Comparison of ENCODE assay signal across 2 cellular contexts in the genomic region with DNA sequence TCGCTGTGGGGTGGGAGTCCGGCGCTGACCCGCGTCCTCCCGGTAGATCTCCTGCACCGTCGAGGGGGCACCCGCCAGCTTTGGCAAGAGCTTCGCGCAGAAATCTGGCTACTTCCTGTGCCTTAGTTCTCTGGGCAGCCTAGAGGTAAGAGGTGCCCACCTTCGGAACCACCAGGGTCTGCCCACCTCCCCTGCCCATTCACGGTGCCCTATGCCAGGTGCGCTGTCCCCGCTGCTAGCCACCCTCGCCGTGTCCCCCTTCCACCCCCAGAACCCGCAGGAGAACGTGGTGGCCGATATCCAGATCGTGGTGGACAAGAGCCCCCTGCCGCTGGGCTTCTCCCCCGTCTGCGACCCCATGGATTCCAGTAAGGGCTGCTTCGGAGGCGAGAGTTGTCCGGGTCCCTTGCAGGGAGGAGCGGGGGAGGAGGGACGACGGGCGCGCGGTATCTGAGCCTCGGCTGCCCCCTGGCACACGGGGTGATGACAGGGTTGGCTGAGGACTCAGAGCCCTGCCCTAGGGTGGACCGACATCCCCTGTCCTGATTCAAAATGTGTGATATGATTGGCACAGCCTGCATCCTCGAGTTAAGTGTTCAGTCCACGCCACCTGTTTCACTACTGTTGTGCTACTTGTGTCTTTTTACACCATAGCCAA.
TF ChIP-seq lines count a peak whose summit lies in the region.

No MANE protein-coding gene starts in this region.

TF ChIP-seq in PFSK-1, 5 proteins besides CTCF, POLR2A, EP300 and RAD21:
- TF ChIP-seq FOXP2 (optimal IDR thresholded peaks at IDR 0.05; ENCODE audit: borderline replicate concordance, extremely low read depth, extremely low read length, insufficient read depth) (peak; percentile 44), TAF1 (IDR thresholded peaks at IDR 0.05; ENCODE audit: borderline replicate concordance, insufficient read depth, low read length) (no peak), SIN3A (IDR thresholded peaks at IDR 0.05; ENCODE audit: borderline replicate concordance, insufficient read depth, low read length) (no peak), POLR2AphosphoS5 (IDR thresholded peaks at IDR 0.05; ENCODE audit: low read depth, low read length) (no peak)
- TF ChIP-seq, protein P1, sequence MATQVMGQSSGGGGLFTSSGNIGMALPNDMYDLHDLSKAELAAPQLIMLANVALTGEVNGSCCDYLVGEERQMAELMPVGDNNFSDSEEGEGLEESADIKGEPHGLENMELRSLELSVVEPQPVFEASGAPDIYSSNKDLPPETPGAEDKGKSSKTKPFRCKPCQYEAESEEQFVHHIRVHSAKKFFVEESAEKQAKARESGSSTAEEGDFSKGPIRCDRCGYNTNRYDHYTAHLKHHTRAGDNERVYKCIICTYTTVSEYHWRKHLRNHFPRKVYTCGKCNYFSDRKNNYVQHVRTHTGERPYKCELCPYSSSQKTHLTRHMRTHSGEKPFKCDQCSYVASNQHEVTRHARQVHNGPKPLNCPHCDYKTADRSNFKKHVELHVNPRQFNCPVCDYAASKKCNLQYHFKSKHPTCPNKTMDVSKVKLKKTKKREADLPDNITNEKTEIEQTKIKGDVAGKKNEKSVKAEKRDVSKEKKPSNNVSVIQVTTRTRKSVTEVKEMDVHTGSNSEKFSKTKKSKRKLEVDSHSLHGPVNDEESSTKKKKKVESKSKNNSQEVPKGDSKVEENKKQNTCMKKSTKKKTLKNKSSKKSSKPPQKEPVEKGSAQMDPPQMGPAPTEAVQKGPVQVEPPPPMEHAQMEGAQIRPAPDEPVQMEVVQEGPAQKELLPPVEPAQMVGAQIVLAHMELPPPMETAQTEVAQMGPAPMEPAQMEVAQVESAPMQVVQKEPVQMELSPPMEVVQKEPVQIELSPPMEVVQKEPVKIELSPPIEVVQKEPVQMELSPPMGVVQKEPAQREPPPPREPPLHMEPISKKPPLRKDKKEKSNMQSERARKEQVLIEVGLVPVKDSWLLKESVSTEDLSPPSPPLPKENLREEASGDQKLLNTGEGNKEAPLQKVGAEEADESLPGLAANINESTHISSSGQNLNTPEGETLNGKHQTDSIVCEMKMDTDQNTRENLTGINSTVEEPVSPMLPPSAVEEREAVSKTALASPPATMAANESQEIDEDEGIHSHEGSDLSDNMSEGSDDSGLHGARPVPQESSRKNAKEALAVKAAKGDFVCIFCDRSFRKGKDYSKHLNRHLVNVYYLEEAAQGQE (IDR thresholded peaks at IDR 0.05; ENCODE audit: insufficient read depth in 1 of 2, low read depth in 2 of 2, low read length in 2 of 2), result no peak
TF ChIP-seq in PFSK-1: peak in this region for 1.

TF ChIP-seq in GM12878, 131 proteins besides CTCF, POLR2A, EP300 and RAD21:
- peak; percentile 6; the same call in 1 of the 2 replicates for TF ChIP-seq SMC3 (IDR thresholded peaks at IDR 0.05; ENCODE audit: borderline replicate concordance, low read length)
- peak; percentile 92; the same call in 1 of the 2 replicates for TF ChIP-seq NFXL1 (IDR thresholded peaks at IDR 0.05; ENCODE audit: borderline replicate concordance)
- peak; percentile 68; the same call in 1 of the 2 replicates for TF ChIP-seq IKZF1 (conservative IDR thresholded peaks at IDR 0.05)
- TF ChIP-seq POLR2AphosphoS5 (IDR thresholded peaks at IDR 0.05; ENCODE audit: low read length), result no peak
- TF ChIP-seq TCF3 (IDR thresholded peaks at IDR 0.05; ENCODE audit: borderline replicate concordance, insufficient read depth, low read depth, low read length), result 0 out of 2 replicates have a peak, but pooled peaks have one; percentile 14
- no peak for TF ChIP-seq ZNF622 (IDR thresholded peaks at IDR 0.05)
- peak in 1 of 2 experiments; percentile 26; a peak in 1 of 3 replicates for TF ChIP-seq EGR1 (IDR thresholded peaks at IDR 0.05; ENCODE audit: borderline replicate concordance in 1 of 2, low read depth in 2 of 2, low read length in 2 of 2)
- peak; percentile 38; the same call in 1 of the 2 replicates for TF ChIP-seq SMARCA5 (IDR thresholded peaks at IDR 0.05)
- TF ChIP-seq POLR2AphosphoS2 (IDR thresholded peaks at IDR 0.05; ENCODE audit: low read depth, low read length), result no peak
- TF ChIP-seq, protein P2, sequence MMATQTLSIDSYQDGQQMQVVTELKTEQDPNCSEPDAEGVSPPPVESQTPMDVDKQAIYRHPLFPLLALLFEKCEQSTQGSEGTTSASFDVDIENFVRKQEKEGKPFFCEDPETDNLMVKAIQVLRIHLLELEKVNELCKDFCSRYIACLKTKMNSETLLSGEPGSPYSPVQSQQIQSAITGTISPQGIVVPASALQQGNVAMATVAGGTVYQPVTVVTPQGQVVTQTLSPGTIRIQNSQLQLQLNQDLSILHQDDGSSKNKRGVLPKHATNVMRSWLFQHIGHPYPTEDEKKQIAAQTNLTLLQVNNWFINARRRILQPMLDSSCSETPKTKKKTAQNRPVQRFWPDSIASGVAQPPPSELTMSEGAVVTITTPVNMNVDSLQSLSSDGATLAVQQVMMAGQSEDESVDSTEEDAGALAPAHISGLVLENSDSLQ (IDR thresholded peaks at IDR 0.05), result 0 out of 2 replicates have a peak, but pooled peaks have one; percentile 21
TF ChIP-seq in GM12878: peak in this region for 7.
